8 cellular contexts compared by ENCODE assay signal in the genomic region with DNA sequence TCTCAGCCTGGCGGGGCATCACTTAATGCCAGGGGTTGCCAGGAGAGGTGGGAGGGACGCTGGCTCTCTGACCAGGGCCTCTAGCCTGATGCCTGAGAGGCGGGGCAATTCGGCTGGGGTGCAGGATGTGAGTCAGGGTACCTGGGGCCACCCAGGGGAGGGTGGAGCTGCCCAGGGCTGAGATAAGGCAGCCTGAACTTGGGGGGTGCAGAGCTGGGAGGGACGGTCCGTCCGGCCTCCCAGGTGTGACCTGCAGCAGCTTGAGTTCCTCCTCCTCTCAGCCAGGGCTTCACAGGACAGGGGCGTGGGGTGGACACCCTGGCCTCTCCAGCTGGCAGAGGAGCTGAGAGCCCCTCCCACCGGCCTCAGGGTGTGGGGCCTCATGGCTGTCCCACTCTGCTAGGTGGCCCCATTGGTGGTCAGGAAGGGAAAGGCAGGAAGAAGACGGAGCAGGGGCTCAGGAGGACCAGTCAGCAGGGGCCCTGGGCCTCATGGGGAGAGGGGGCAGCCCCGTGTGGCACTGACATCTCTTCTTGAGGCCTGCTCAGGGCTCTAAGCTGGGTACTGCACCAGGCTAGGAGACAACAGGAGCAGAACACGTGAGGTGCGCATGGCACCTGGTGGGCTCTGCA. TPM values are rescaled to one million over a fixed set of nuclear protein-coding genes. Genes with fewer than 3 reads are reported as not detected.
A peak's percentile ranks its signal among the peaks of the same experiment; 100 is the strongest.
DNase-seq lines count a peak whose midpoint lies in the region; ATAC-seq and TF ChIP-seq lines count a peak whose summit lies in the region.

No MANE protein-coding gene starts in this region.

- ATAC-seq in GM18517 (IDR thresholded peaks at IDR 0.05; ENCODE audit: unreplicated experiment) (no peak), HG03521 (IDR thresholded peaks at IDR 0.05; ENCODE audit: unreplicated experiment) (no peak)

- TF ChIP-seq CTCF in fibroblast of pulmonary artery (IDR thresholded peaks at IDR 0.05; ENCODE audit: low read length, missing control alignments) (no peak), spleen (IDR thresholded peaks at IDR 0.05 in 8 of 11, conservative IDR thresholded peaks at IDR 0.05 in 3 of 11) (no peak)

- H3K27me3 ChIP-seq in spleen (replicated peaks in 1 of 7) = no peaks in the 10 kb centered on the region

- peak; percentile 59 for DNase-seq in NK-92 treated with Interleukin-12 subunit alpha and Interleukin-12 subunit beta, amount 100 ng/mL, for 24 hours (lab: John Stamatoyannopoulos, UW)
- no peak for DNase-seq in NK-92 (lab: John Stamatoyannopoulos, UW; ENCODE audit: unreplicated experiment)
- peak; percentile 82 for DNase-seq in activated CD4-positive, alpha-beta memory T cell treated with anti-CD3 and anti-CD28 coated beads for 36 hours
- no peak for DNase-seq in fibroblast of pulmonary artery (ENCODE audit: low read depth)
- DNase-seq in spleen = no peak
- DNase-seq in NCI-H82 treated with DMSO at 0.1 percent for 48 hours (lab: John Stamatoyannopoulos, UW; ENCODE audit: unreplicated experiment) = no peak

- peaks cover 0 to 72% (median 31%) of the 10 kb centered on the region in 6 donors for H3K36me3 ChIP-seq in spleen

- WGBS in spleen, 5 donors = 50 to 64% (median 54%) methylated on average over 7 to 13 of the region's 13 CpGs

- no peaks in the 10 kb centered on the region for H3K9me3 Mint-ChIP-seq in activated CD4-positive, alpha-beta memory T cell treated with anti-CD3 and anti-CD28 coated beads for 36 hours

- H3K27ac ChIP-seq in spleen = peak overlapping the region; percentile 83 to 89 (median 84)

- peaks cover 34 to 90% (median 61%) of the 10 kb centered on the region in 6 donors for H3K4me1 ChIP-seq in spleen

- H3K27me3 Mint-ChIP-seq in activated CD4-positive, alpha-beta memory T cell treated with anti-CD3 and anti-CD28 coated beads for 36 hours = no peaks in the 10 kb centered on the region

- peak overlapping the region; percentile 53 for H3K27ac Mint-ChIP-seq in activated CD4-positive, alpha-beta memory T cell treated with anti-CD3 and anti-CD28 coated beads for 36 hours

- CTCF ChIA-PET in activated CD4-positive, alpha-beta memory T cell treated with anti-CD3 and anti-CD28 coated beads for 36 hours (lab: Charles Lee) = interaction anchor here (0.9 to 2.1 kb wide), 3 partner anchors 15 to 91 kb away, joined by 4 to 13 read pairs (median 4); partner anchors contain the start of genes PRDX5 and TRMT112

- peaks cover 15% of the 10 kb centered on the region for H3K36me3 Mint-ChIP-seq in activated CD4-positive, alpha-beta memory T cell treated with anti-CD3 and anti-CD28 coated beads for 36 hours

- POLR2A ChIA-PET in activated CD4-positive, alpha-beta memory T cell treated with anti-CD3 and anti-CD28 coated beads for 36 hours (lab: Charles Lee) = interaction anchor here (1.9 to 2.8 kb wide), 2 partner anchors 16 to 41 kb away, joined by 6 to 10 read pairs; partner anchors contain the start of genes PRDX5 and TRMT112

- peak overlapping the region; percentile 56 for H3K4me3 ChIP-seq in fibroblast of pulmonary artery (replicated peaks; ENCODE audit: low read depth, low read length)
- peak overlapping the region in 6 of 8 donors; percentile 68 to 94 (median 84) for H3K4me3 ChIP-seq in spleen

- intact Hi-C loops in activated CD4-positive, alpha-beta memory T cell treated with anti-CD3 and anti-CD28 coated beads for 36 hours (cut with micrococcal nuclease) = loop anchor here (2.0 kb wide), 2 partner anchors 15 to 91 kb away; no protein-coding TSS in a partner anchor
- intact Hi-C loops in spleen (cut with DNase I; ENCODE audit: low total_unique reads) = no loop called here

- H3K4me3 Mint-ChIP-seq in activated CD4-positive, alpha-beta memory T cell treated with anti-CD3 and anti-CD28 coated beads for 36 hours = peak overlapping the region; percentile 60

- no peaks in the 10 kb centered on the region for H3K9me3 ChIP-seq in spleen

- TF ChIP-seq POLR2A in spleen (IDR thresholded peaks at IDR 0.05) = no peak

- peaks cover 37% of the 10 kb centered on the region for H3K4me1 Mint-ChIP-seq in activated CD4-positive, alpha-beta memory T cell treated with anti-CD3 and anti-CD28 coated beads for 36 hours (ENCODE audit: low read depth)

RNA-seq across cellular contexts. Expression of gene RPS6KA4, which starts 0.9 kb away (rescaled TPM):
- 10 to 100 TPM; 31.4 to 34.3 TPM for total RNA-seq in activated CD4-positive, alpha-beta memory T cell treated with anti-CD3 and anti-CD28 coated beads for 36 hours
- total RNA-seq in spleen = 10 to 100 TPM; 26.9 to 47.5 (median 38.2) TPM
- 10 to 100 TPM; 18.8 to 43.0 (median 32.3) TPM for polyA plus RNA-seq in spleen

RNA-seq across cellular contexts. Expression of gene CCDC88B, which starts 18.0 kb away (rescaled TPM):
- 10 to 100 TPM; 69.5 to 74.5 TPM for total RNA-seq in activated CD4-positive, alpha-beta memory T cell treated with anti-CD3 and anti-CD28 coated beads for 36 hours
- total RNA-seq in spleen = 100 to 1,000 TPM in 3 of 7 donors, 10 to 100 TPM in 4; 64.3 to 128 (median 86.6) TPM
- polyA plus RNA-seq in spleen = 100 to 1,000 TPM; 225 to 638 (median 623) TPM

RNA-seq across cellular contexts. Expression of gene PRDX5, which starts 40.1 kb away (rescaled TPM):
- 100 to 1,000 TPM; 156 to 164 TPM for total RNA-seq in activated CD4-positive, alpha-beta memory T cell treated with anti-CD3 and anti-CD28 coated beads for 36 hours
- 100 to 1,000 TPM in 3 of 7 donors, 10 to 100 TPM in 4; 77.0 to 169 (median 95.6) TPM for total RNA-seq in spleen
- 100 to 1,000 TPM; 181 to 302 (median 237) TPM for polyA plus RNA-seq in spleen

RNA-seq across cellular contexts. Expression of gene TRMT112, which starts 40.7 kb away (rescaled TPM):
- 100 to 1,000 TPM; 255 to 258 TPM for total RNA-seq in activated CD4-positive, alpha-beta memory T cell treated with anti-CD3 and anti-CD28 coated beads for 36 hours
- 100 to 1,000 TPM; 138 to 420 (median 158) TPM for total RNA-seq in spleen
- polyA plus RNA-seq in spleen = 100 to 1,000 TPM; 328 to 431 (median 350) TPM

RNA-seq across cellular contexts. Expression of gene ESRRA, which starts 52.7 kb away (rescaled TPM):
- 10 to 100 TPM; 32.8 to 35.6 TPM for total RNA-seq in activated CD4-positive, alpha-beta memory T cell treated with anti-CD3 and anti-CD28 coated beads for 36 hours
- 10 to 100 TPM; 30.2 to 49.3 (median 43.7) TPM for total RNA-seq in spleen
- 10 to 100 TPM; 24.0 to 56.5 (median 34.7) TPM for polyA plus RNA-seq in spleen

Comparison
In these comparisons a context has a peak if more than half of its experiments do, and no peak if none do; other contexts are left out.
1. DNase-seq: peak in NK-92 treated with Interleukin-12 subunit alpha and Interleukin-12 subunit beta, amount 100 ng/mL, for 24 hours (single experiment) and activated CD4-positive, alpha-beta memory T cell treated with anti-CD3 and anti-CD28 coated beads for 36 hours (single experiment); none in NK-92 (single experiment), fibroblast of pulmonary artery (single experiment), spleen (single experiment) and NCI-H82 treated with DMSO at 0.1 percent for 48 hours (single experiment).